ENCODE assay signal across 16 cellular contexts in genomic region chr1:162943627-162944026, GRCh38.
DNase-seq lines count a peak whose midpoint lies in the region; ATAC-seq, FAIRE-seq and TF ChIP-seq lines count a peak whose summit lies in the region.
"Had no signal": no experiment of that assay in that cellular context is flagged by ENCODE, and none has a peak within 500 bp of the region (broad histone marks: within the 10 kb centered on the region; RNA-seq: fewer than 3 reads in every experiment).

No MANE protein-coding gene starts in this region.

- H3K4me3 Mint-ChIP-seq in stimulated activated naive CD8-positive, alpha-beta T cell treated with anti-CD3 and anti-CD28 coated beads, Interleukin-15, amount 100 ng/mL, for 72 hours, result no peak overlapping the region
- no peak overlapping the region for H3K4me3 Mint-ChIP-seq in activated T-cell treated with anti-CD3 and anti-CD28 coated beads, Interleukin-2, amount 50 U/mL, for 24 hours
- H3K4me3 Mint-ChIP-seq: activated CD4-positive, alpha-beta memory T cell treated with anti-CD3 and anti-CD28 coated beads for 36 hours; activated T-helper 1 cell treated with anti-CD3 and anti-CD28 coated beads, Interleukin-12 subunit alpha, Interleukin-12 subunit beta, Interleukin-2, Interleukin-4 antibody, amounts not matched to agents 30 ng/mL and 10 ng/mL and 1 ng/mL, durations not matched to agents 14 hours and 24 hours and 36 hours; T-cell had no signal

- in situ Hi-C loops in GM13976 (cut with MboI; ENCODE audit: low sequenced_read_pairs, unreplicated experiment), result no loop called here

- no peaks in the 10 kb centered on the region for H3K9me3 Mint-ChIP-seq in stimulated activated naive CD8-positive, alpha-beta T cell treated with anti-CD3 and anti-CD28 coated beads, Interleukin-15, amount 100 ng/mL, for 72 hours
- H3K9me3 Mint-ChIP-seq in activated T-cell treated with anti-CD3 and anti-CD28 coated beads, Interleukin-2, amount 50 U/mL, for 24 hours, result no peaks in the 10 kb centered on the region
- H3K9me3 Mint-ChIP-seq: activated CD4-positive, alpha-beta memory T cell treated with anti-CD3 and anti-CD28 coated beads for 36 hours; activated T-helper 1 cell treated with anti-CD3 and anti-CD28 coated beads, Interleukin-12 subunit alpha, Interleukin-12 subunit beta, Interleukin-2, Interleukin-4 antibody, amounts not matched to agents 30 ng/mL and 10 ng/mL and 1 ng/mL, durations not matched to agents 14 hours and 24 hours and 36 hours; T-cell had no signal

- no peak overlapping the region for H3K27ac Mint-ChIP-seq in stimulated activated naive CD8-positive, alpha-beta T cell treated with anti-CD3 and anti-CD28 coated beads, Interleukin-15, amount 100 ng/mL, for 72 hours
- H3K27ac Mint-ChIP-seq in activated T-cell treated with anti-CD3 and anti-CD28 coated beads, Interleukin-2, amount 50 U/mL, for 24 hours, result no peak overlapping the region
- H3K27ac Mint-ChIP-seq: activated CD4-positive, alpha-beta memory T cell treated with anti-CD3 and anti-CD28 coated beads for 36 hours; activated T-helper 1 cell treated with anti-CD3 and anti-CD28 coated beads, Interleukin-12 subunit alpha, Interleukin-12 subunit beta, Interleukin-2, Interleukin-4 antibody, amounts not matched to agents 30 ng/mL and 10 ng/mL and 1 ng/mL, durations not matched to agents 14 hours and 24 hours and 36 hours; T-cell had no signal

- intact Hi-C loops in head of caudate nucleus (cut with DNase I), result no loop called here

- peak; percentile 63 for ATAC-seq in stimulated activated naive CD8-positive, alpha-beta T cell treated with anti-CD3 and anti-CD28 coated beads, Interleukin-15, Interleukin-2, amounts not matched to agents 100 U/mL and 50 U/mL, for 24 hours
- ATAC-seq in stimulated activated naive CD8-positive, alpha-beta T cell treated with anti-CD3 and anti-CD28 coated beads, Interleukin-15, amount 100 ng/mL, for 72 hours, result no peak
- ATAC-seq: left lobe of liver, T-cell had no signal

- H3K36me3 Mint-ChIP-seq in activated T-cell treated with anti-CD3 and anti-CD28 coated beads, Interleukin-2, amount 50 U/mL, for 24 hours (ENCODE audit: low read depth), result no peaks in the 10 kb centered on the region
- H3K36me3 Mint-ChIP-seq: activated CD4-positive, alpha-beta memory T cell treated with anti-CD3 and anti-CD28 coated beads for 36 hours; T-cell had no signal

- no peak for DNase-seq in stimulated activated naive CD8-positive, alpha-beta T cell treated with anti-CD3 and anti-CD28 coated beads, Interleukin-15, Interleukin-2, amounts not matched to agents 100 U/mL and 50 U/mL, for 24 hours
- no peak for DNase-seq in stimulated activated naive CD8-positive, alpha-beta T cell treated with anti-CD3 and anti-CD28 coated beads, Interleukin-15, amount 100 ng/mL, for 72 hours
- DNase-seq in SK-N-DZ (ENCODE audit: low spot score) (peak; percentile 37), fibroblast of peridontal ligament (ENCODE audit: extremely low read depth) (peak; percentile 47), urothelium cell line (ENCODE audit: low spot score) (no peak), GM13976 (ENCODE audit: low spot score) (no peak), head of caudate nucleus (no peak)
- no peak for DNase-seq in activated T-cell treated with anti-CD3 and anti-CD28 coated beads, Interleukin-2, amount 50 U/mL, for 24 hours
- DNase-seq: activated CD4-positive, alpha-beta memory T cell treated with anti-CD3 and anti-CD28 coated beads for 36 hours; amniotic stem cell; NCI-H1694; Peyer's patch; T-cell had no signal

- TF ChIP-seq CTCF in GM13976 (IDR thresholded peaks at IDR 0.05; ENCODE audit: borderline replicate concordance, control extremely low read depth, extremely low read depth, insufficient read depth, missing control alignments), result no peak

- peaks cover 12% of the 10 kb centered on the region for H3K4me1 Mint-ChIP-seq in stimulated activated naive CD8-positive, alpha-beta T cell treated with anti-CD3 and anti-CD28 coated beads, Interleukin-15, amount 100 ng/mL, for 72 hours
- H3K4me1 Mint-ChIP-seq in activated T-cell treated with anti-CD3 and anti-CD28 coated beads, Interleukin-2, amount 50 U/mL, for 24 hours (ENCODE audit: low read depth), result peaks cover 4% of the 10 kb centered on the region
- H3K4me1 Mint-ChIP-seq: T-cell had no signal

- FAIRE-seq in urothelium cell line (lab: Jason Lieb, UNC), result peak; percentile 20
- FAIRE-seq: GM19239 had no signal

- H3K27me3 Mint-ChIP-seq in stimulated activated naive CD8-positive, alpha-beta T cell treated with anti-CD3 and anti-CD28 coated beads, Interleukin-15, amount 100 ng/mL, for 72 hours, result peaks cover 49% of the 10 kb centered on the region
- peaks cover 31% of the 10 kb centered on the region for H3K27me3 Mint-ChIP-seq in activated T-cell treated with anti-CD3 and anti-CD28 coated beads, Interleukin-2, amount 50 U/mL, for 24 hours
- H3K27me3 Mint-ChIP-seq: activated CD4-positive, alpha-beta memory T cell treated with anti-CD3 and anti-CD28 coated beads for 36 hours had no signal

Comparison
In these comparisons a context has a peak if more than half of its experiments do, and no peak if none do; other contexts are left out.
1. DNase-seq: peak in SK-N-DZ (single experiment) and fibroblast of peridontal ligament (single experiment); none in stimulated activated naive CD8-positive, alpha-beta T cell treated with anti-CD3 and anti-CD28 coated beads, Interleukin-15, Interleukin-2, amounts not matched to agents 100 U/mL and 50 U/mL, for 24 hours (single experiment), stimulated activated naive CD8-positive, alpha-beta T cell treated with anti-CD3 and anti-CD28 coated beads, Interleukin-15, amount 100 ng/mL, for 72 hours (0 of 2), urothelium cell line (single experiment), GM13976 (single experiment), head of caudate nucleus (0 of 42) and activated T-cell treated with anti-CD3 and anti-CD28 coated beads, Interleukin-2, amount 50 U/mL, for 24 hours (single experiment).